ENCODE assay signal across 28 cellular contexts in the genomic region with DNA sequence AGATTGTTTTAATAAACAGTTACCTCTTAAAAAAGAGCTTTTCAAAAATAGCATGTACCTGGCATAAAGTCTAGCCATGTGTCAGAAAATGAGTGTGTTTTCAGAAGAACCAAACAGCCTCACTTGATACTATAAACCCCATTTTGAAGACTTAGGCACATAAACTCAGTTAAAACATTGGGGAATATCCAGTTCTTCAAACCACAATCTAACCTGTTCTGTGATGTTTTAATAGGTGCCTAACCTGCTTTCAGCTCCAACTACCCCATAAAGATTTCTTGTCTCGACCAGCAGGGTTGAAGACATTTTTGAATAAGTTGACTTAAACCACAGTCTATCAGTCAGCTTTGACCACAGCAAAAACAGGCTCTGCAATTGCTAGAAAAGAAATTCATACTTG.
"Had no signal": no experiment of that assay in that cellular context is flagged by ENCODE, and none has a peak within 500 bp of the region (broad histone marks: within the 10 kb centered on the region; RNA-seq: fewer than 3 reads in every experiment).

No MANE protein-coding gene starts in this region.

- ATAC-seq: effector memory CD8-positive, alpha-beta T cell; heart right ventricle; left cardiac atrium; left lung; naive thymus-derived CD4-positive, alpha-beta T cell; sciatic nerve; stimulated activated memory B cell treated with anti-CD40 and anti-IgM and Interleukin-4, amounts not matched to agents 10 μg/mL and 1 μg/mL and 100 μg/mL, for 72 hours; stimulated activated naive CD8-positive, alpha-beta T cell treated with anti-CD3 and anti-CD28 coated beads, Interleukin-15, Interleukin-2, amounts not matched to agents 100 U/mL and 50 U/mL, for 24 hours had no signal

- H3K27ac ChIP-seq: coronary artery, esophagus squamous epithelium, heart right ventricle, left lung, neutrophil, right atrium auricular region, testis, tibial artery had no signal

- H3K27me3 ChIP-seq: esophagus squamous epithelium, heart right ventricle, left lung, neutrophil, right atrium auricular region, testis, tibial artery had no signal

- H3K4me1 ChIP-seq: esophagus squamous epithelium, heart right ventricle, left lung, right atrium auricular region, testis, tibial artery had no signal

- H3K9ac ChIP-seq: parathyroid adenoma had no signal

- H3K27me3 Mint-ChIP-seq: effector memory CD8-positive, alpha-beta T cell; naive thymus-derived CD4-positive, alpha-beta T cell; stimulated activated memory B cell treated with anti-CD40 and anti-IgM and Interleukin-4, amounts not matched to agents 10 μg/mL and 1 μg/mL and 100 μg/mL, for 72 hours; type B pancreatic cell had no signal

- H3K4me3 ChIP-seq: coronary artery, esophagus squamous epithelium, heart right ventricle, left lung, prostate gland, right atrium auricular region, testis, tibial artery had no signal

- H3K36me3 ChIP-seq: prostate gland had no signal

- H3K4me1 Mint-ChIP-seq: neural crest cell had no signal

- H3K9me3 Mint-ChIP-seq: effector memory CD8-positive, alpha-beta T cell; naive thymus-derived CD4-positive, alpha-beta T cell; neural crest cell; stimulated activated memory B cell treated with anti-CD40 and anti-IgM and Interleukin-4, amounts not matched to agents 10 μg/mL and 1 μg/mL and 100 μg/mL, for 72 hours; type B pancreatic cell had no signal

- H3K27ac Mint-ChIP-seq: stimulated activated memory B cell treated with anti-CD40 and anti-IgM and Interleukin-4, amounts not matched to agents 10 μg/mL and 1 μg/mL and 100 μg/mL, for 72 hours; type B pancreatic cell had no signal

- H3K4me3 Mint-ChIP-seq: effector memory CD8-positive, alpha-beta T cell; naive thymus-derived CD4-positive, alpha-beta T cell; neural crest cell; stimulated activated memory B cell treated with anti-CD40 and anti-IgM and Interleukin-4, amounts not matched to agents 10 μg/mL and 1 μg/mL and 100 μg/mL, for 72 hours; type B pancreatic cell had no signal

- H3K9me3 ChIP-seq: esophagus squamous epithelium, heart right ventricle, left lung, neutrophil, prostate gland, right atrium auricular region, testis, tibial artery had no signal

- DNase-seq: dermis blood vessel endothelial cell; effector memory CD8-positive, alpha-beta T cell; erythroblast; esophagus squamous epithelium; foreskin melanocyte; glutamatergic neuron; heart right ventricle; hippocampal formation; left cardiac atrium; left lung; mesendoderm; midbrain; naive thymus-derived CD4-positive, alpha-beta T cell; stimulated activated CD4-positive, alpha-beta T cell treated with anti-CD3 and anti-CD28 coated beads, Interleukin-2, amount 100 ng/mL, for 24 hours; stimulated activated CD4-positive, alpha-beta T cell treated with anti-CD3 and anti-CD28 coated beads, Interleukin-4, amount 100 ng/mL, for 4 hours; stimulated activated naive CD8-positive, alpha-beta T cell treated with anti-CD3 and anti-CD28 coated beads, Interleukin-15, Interleukin-2, amounts not matched to agents 100 U/mL and 50 U/mL, for 24 hours; substantia nigra; testis; tibial artery had no signal
